Comparison of ENCODE assay signal across 24 cellular contexts in the genomic region with DNA sequence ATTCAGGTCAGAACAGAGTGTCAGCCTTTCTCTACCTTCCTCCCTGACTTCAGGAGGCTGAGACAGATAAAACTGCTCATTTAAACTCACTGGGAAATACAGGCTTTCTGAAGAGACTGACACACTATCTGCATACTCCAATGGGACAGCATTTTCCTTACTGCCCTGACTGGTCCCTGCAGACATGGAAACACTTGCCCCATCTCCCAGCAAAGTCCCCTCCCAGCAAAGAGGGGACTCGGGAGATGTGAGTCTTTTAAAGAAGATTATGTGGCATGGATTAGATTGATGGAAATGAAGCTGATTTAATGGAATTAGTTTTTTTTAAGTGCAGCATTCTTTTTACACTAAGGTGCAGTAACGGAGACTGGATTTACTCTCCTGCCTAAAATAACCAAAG.
"Had no signal": no experiment of that assay in that cellular context is flagged by ENCODE, and none has a peak within 500 bp of the region (broad histone marks: within the 10 kb centered on the region; RNA-seq: fewer than 3 reads in every experiment).

No MANE protein-coding gene starts in this region.

- H3K4me3 ChIP-seq: neural progenitor cell, ovary, psoas muscle, right lobe of liver, sigmoid colon, stomach, thoracic aorta, thyroid gland, tibial nerve, upper lobe of left lung, vagina had no signal

- ATAC-seq: psoas muscle; right cardiac atrium; right lobe of liver; stimulated activated effector memory CD8-positive, alpha-beta T cell treated with anti-CD3 and anti-CD28 coated beads, Interleukin-12 subunit alpha, Interleukin-12 subunit beta, amount 100 ng/mL, for 72 hours; stimulated activated naive B cell treated with anti-CD40 and anti-IgM and Interleukin-4, amounts not matched to agents 10 μg/mL and 1 μg/mL and 100 μg/mL, for 72 hours had no signal

- H3K9ac ChIP-seq: neural progenitor cell, parathyroid adenoma had no signal

- H3K36me3 ChIP-seq: neural progenitor cell, ovary, right lobe of liver, sigmoid colon, stomach, thoracic aorta, thyroid gland, tibial nerve, upper lobe of left lung, vagina had no signal

- H3K4me1 ChIP-seq: parathyroid adenoma, right lobe of liver, sigmoid colon, stomach, thyroid gland, tibial nerve, upper lobe of left lung, vagina had no signal

- H3K9me3 ChIP-seq: ovary, psoas muscle, right lobe of liver, sigmoid colon, thoracic aorta, thyroid gland, upper lobe of left lung, vagina had no signal

- DNase-seq: occipital lobe; ovary; psoas muscle; right cardiac atrium; right lobe of liver; sigmoid colon; small intestine; stimulated activated CD4-positive, alpha-beta T cell treated with anti-CD3 and anti-CD28 coated beads, Interleukin-15, amount 100 ng/mL, for 24 hours; stimulated activated CD4-positive, alpha-beta T cell treated with anti-CD3 and anti-CD28 coated beads, Interleukin-2, amount 100 ng/mL, for 24 hours; stimulated activated CD4-positive, alpha-beta T cell treated with anti-CD3 and anti-CD28 coated beads, Interleukin-2, amount 100 ng/mL, for 48 hours; stimulated activated CD4-positive, alpha-beta T cell treated with anti-CD3 and anti-CD28 coated beads, Interleukin-4, amount 100 ng/mL, for 24 hours; stimulated activated naive B cell treated with anti-CD40 and anti-IgM and Interleukin-4, amounts not matched to agents 10 μg/mL and 1 μg/mL and 100 μg/mL, for 72 hours; stimulated activated naive CD4-positive, alpha-beta T cell treated with Interleukin-2 at 50 U/mL for 16 hours; stomach; thyroid gland; trophoblast cell; upper lobe of left lung had no signal

- H3K27me3 ChIP-seq: neural progenitor cell, ovary, right lobe of liver, sigmoid colon, thyroid gland, tibial nerve, upper lobe of left lung, vagina had no signal

- FAIRE-seq: small intestine, urothelium cell line had no signal

- H3K27ac ChIP-seq: neural progenitor cell, ovary, parathyroid adenoma, psoas muscle, right lobe of liver, sigmoid colon, stomach, thoracic aorta, thyroid gland, tibial nerve, upper lobe of left lung, vagina had no signal
